Comparison of ENCODE assay signal across 1 cellular context in the genomic region with DNA sequence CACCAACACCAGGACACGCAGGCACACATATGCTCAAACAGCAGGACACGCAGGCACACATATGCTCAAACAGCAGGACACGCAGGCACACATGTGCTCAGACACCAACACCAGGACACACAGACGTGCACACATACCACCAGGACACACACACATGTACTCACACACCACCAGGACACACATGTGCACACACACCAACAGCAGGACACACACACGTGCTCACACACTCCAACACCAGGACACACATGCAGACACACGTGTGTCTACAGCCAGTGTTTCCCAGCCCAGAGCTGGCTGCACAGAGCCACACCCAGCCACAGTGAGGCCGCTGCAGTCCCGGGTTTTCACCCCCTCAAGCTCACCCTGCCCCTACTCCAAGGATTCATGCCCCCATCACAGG.
TF ChIP-seq lines count a peak whose summit lies in the region.

No MANE protein-coding gene starts in this region.

TF ChIP-seq in H1, 55 proteins besides CTCF, POLR2A, EP300 and RAD21:
- TF ChIP-seq NRF1 (IDR thresholded peaks at IDR 0.05; ENCODE audit: low read depth, low read length): no peak
- TF ChIP-seq TAF7 (optimal IDR thresholded peaks at IDR 0.05; ENCODE audit: borderline replicate concordance, low read depth, low read length): no peak
- TF ChIP-seq HDAC6 (IDR thresholded peaks at IDR 0.05; ENCODE audit: low read depth, low read length): no peak
- TF ChIP-seq HDAC2 (IDR thresholded peaks at IDR 0.05; ENCODE audit: borderline replicate concordance in 1 of 2, low read depth in 2 of 2, low read length in 2 of 2): no peak
- no peak for TF ChIP-seq E2F6 (IDR thresholded peaks at IDR 0.05)
- TF ChIP-seq BRCA1 (IDR thresholded peaks at IDR 0.05; ENCODE audit: low read depth, low read length): no peak
- no peak for TF ChIP-seq KDM1A (IDR thresholded peaks at IDR 0.05; ENCODE audit: borderline replicate concordance, low read length)
- TF ChIP-seq POLR2AphosphoS5 (IDR thresholded peaks at IDR 0.05; ENCODE audit: low read depth, low read length): no peak
- no peak for TF ChIP-seq RNF2 (IDR thresholded peaks at IDR 0.05; ENCODE audit: borderline replicate concordance, low read depth, low read length, missing control alignments, poor library complexity, severe bottlenecking)
- no peak for TF ChIP-seq CEBPB (IDR thresholded peaks at IDR 0.05; ENCODE audit: low read depth, low read length)
